ENCODE assay signal across 8 cellular contexts in genomic region chr7:75738975-75739795, GRCh38. TPM values are rescaled to one million over a fixed set of nuclear protein-coding genes. Genes with fewer than 3 reads are reported as not detected.
A peak's percentile ranks its signal among the peaks of the same experiment; 100 is the strongest.
DNase-seq lines count a peak whose midpoint lies in the region; ATAC-seq, FAIRE-seq and TF ChIP-seq lines count a peak whose summit lies in the region.

No MANE protein-coding gene starts in this region.

- peak; percentile 100 for DNase-seq in AG08396 (ENCODE audit: low spot score)
- peak; percentile 100 for DNase-seq in NCI-H2227 (lab: John Stamatoyannopoulos, UW; ENCODE audit: unreplicated experiment)
- peak; percentile 78 for DNase-seq in bronchial epithelial cell (ENCODE audit: low read depth)
- DNase-seq in inferior parietal cortex (ENCODE audit: extremely low spot score) = peak; percentile 97
- peak; percentile 96 for DNase-seq in smooth muscle cell of the brain vasculature (ENCODE audit: low read depth, low spot score)

- no peak for FAIRE-seq in bronchial epithelial cell (lab: Jason Lieb, UNC)

- TF ChIP-seq CTCF in WI38 (IDR thresholded peaks at IDR 0.05; ENCODE audit: low read depth, low read length) = no peak
- no peak for TF ChIP-seq CTCF in bronchial epithelial cell (IDR thresholded peaks at IDR 0.05; ENCODE audit: insufficient read depth, low read length, severe bottlenecking)

- no peaks in the 10 kb centered on the region for H3K36me3 ChIP-seq in bronchial epithelial cell (ENCODE audit: control insufficient read depth, insufficient read depth, low read length)

- peak overlapping the region; percentile 95 for H3K4me3 ChIP-seq in WI38 (ENCODE audit: low read depth, low read length)
- H3K4me3 ChIP-seq in bronchial epithelial cell (ENCODE audit: low read depth, low read length) = peak overlapping the region; percentile 69

- no peaks in the 10 kb centered on the region for H3K27me3 ChIP-seq in bronchial epithelial cell (ENCODE audit: control insufficient read depth, insufficient read depth, low read length)

- ATAC-seq in GM19023 (IDR thresholded peaks at IDR 0.05; ENCODE audit: unreplicated experiment) (peak; percentile 94), HG03175 (IDR thresholded peaks at IDR 0.05; ENCODE audit: unreplicated experiment) (peak; percentile 93)

RNA-seq across cellular contexts. Expression of gene HIP1, which starts 0.4 kb away (rescaled TPM):
- 3.2 and 5.2 TPM in 2 replicates for total RNA-seq in bronchial epithelial cell

RNA-seq across cellular contexts. Expression of gene CCL26, which starts 32.8 kb away (rescaled TPM):
- total RNA-seq in bronchial epithelial cell = not detected in 2 replicates

Comparison
In these comparisons a context has a peak if more than half of its experiments do, and no peak if none do; other contexts are left out.
1. Peak in every context shown above with its lines: DNase-seq, ATAC-seq and H3K4me3 ChIP-seq.